Comparison of ENCODE assay signal across 1 cellular context in genomic region chr10:125235093-125236069, GRCh38.
TF ChIP-seq lines count a peak whose summit lies in the region.

No MANE protein-coding gene starts in this region.

TF ChIP-seq in SK-N-SH treated with all-trans-retinoic acid at 6 μM for 48 hours, 23 proteins besides CTCF, POLR2A, EP300 and RAD21 (continued from another document):
- TF ChIP-seq CREB5 (CRISPR knock-in tag; IDR thresholded peaks at IDR 0.05; ENCODE audit: low read depth): no peak
